In the genomic region with DNA sequence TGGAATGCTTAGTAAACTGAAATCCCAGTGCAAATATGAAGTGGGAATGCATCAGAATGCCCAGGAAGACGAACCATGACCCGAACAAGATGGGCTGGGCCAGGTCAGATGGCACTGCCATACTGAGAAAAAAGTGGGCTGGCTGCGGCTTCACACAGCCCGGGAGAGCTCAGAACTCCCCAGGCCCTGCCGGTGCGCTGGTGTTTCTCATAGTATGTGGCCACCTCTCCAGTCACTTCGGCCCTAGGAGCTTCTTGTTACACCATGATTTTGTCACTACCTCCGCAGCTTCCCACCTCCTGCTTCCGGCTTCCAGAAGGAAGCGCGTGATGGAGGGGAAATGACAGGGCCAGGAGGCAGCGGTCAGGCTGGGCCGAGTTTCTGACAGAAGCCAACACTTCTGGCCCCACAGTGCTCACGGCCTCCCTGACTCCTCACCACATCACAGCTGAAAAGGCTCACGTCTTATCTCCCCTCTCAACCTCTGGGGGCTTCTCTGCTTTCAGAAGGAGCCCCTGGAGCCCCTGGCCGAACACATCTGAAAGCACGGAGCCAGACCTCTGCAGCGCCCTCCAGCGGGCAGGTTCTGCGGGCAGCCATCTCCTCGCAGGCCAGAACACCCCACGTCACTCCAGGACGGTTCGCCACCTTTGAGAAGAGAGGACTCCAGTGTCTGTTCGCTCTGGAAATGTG, we compare ENCODE assay signal across 9 cellular contexts. TPM values are rescaled to one million over a fixed set of nuclear protein-coding genes. Genes with fewer than 3 reads are reported as not detected.
DNase-seq lines count a peak whose midpoint lies in the region; ATAC-seq and TF ChIP-seq lines count a peak whose summit lies in the region.
"Had no signal": no experiment of that assay in that cellular context is flagged by ENCODE, and none has a peak within 500 bp of the region (broad histone marks: within the 10 kb centered on the region; RNA-seq: fewer than 3 reads in every experiment).

No MANE protein-coding gene starts in this region.

- no peak overlapping the region for H3K4me3 ChIP-seq in skin epidermis

- no peak overlapping the region for H3K4me3 Mint-ChIP-seq in endothelial cell (ENCODE audit: unreplicated experiment)

- no peak for ATAC-seq in GM21447 (IDR thresholded peaks at IDR 0.05; ENCODE audit: unreplicated experiment)

- H3K27ac ChIP-seq in skin epidermis, result peak overlapping the region in 19 of 21 experiments; percentile 32 to 98 (median 85)

- H3K27me3 Mint-ChIP-seq in endothelial cell (ENCODE audit: unreplicated experiment), result peaks cover 12% of the 10 kb centered on the region

- peaks cover 4% of the 10 kb centered on the region for H3K36me3 Mint-ChIP-seq in endothelial cell (ENCODE audit: low read depth, unreplicated experiment)

- peak; percentile 80 for DNase-seq in activated CD4-positive, alpha-beta T cell treated with anti-CD3 and anti-CD28 coated beads for 48 hours
- DNase-seq in endothelial cell (ENCODE audit: low spot score), result peak; percentile 30
- no peak for DNase-seq in NCI-H1092 (lab: John Stamatoyannopoulos, UW)
- DNase-seq in NCI-H510A (lab: John Stamatoyannopoulos, UW), result no peak
- no peak for DNase-seq in head of caudate nucleus
- DNase-seq: NCI-H2171 treated with DMSO at 0.1 percent for 48 hours had no signal

- H3K27ac Mint-ChIP-seq in endothelial cell (ENCODE audit: unreplicated experiment), result peak overlapping the region; percentile 90

- TF ChIP-seq CTCF in GM12874 (IDR thresholded peaks at IDR 0.05; ENCODE audit: insufficient read depth, low read depth, low read length), result 0 out of 2 replicates have a peak, but pooled peaks have one; percentile 3
- no peak for TF ChIP-seq CTCF in endothelial cell (IDR thresholded peaks at IDR 0.05; ENCODE audit: unreplicated experiment)

- no peaks in the 10 kb centered on the region for H3K9me3 Mint-ChIP-seq in endothelial cell (ENCODE audit: unreplicated experiment)

- H3K4me1 Mint-ChIP-seq in endothelial cell (ENCODE audit: unreplicated experiment), result peaks cover 54% of the 10 kb centered on the region

- intact Hi-C loops in head of caudate nucleus (cut with DNase I), result no loop called here

RNA-seq across cellular contexts. Expression of a gene that starts 30.7 kb away (rescaled TPM):
- 250 TPM for total RNA-seq in endothelial cell (ENCODE audit: unreplicated experiment)

RNA-seq across cellular contexts. Expression of a gene that starts 39.7 kb away (rescaled TPM):
- 77.7 TPM for total RNA-seq in endothelial cell (ENCODE audit: unreplicated experiment)

Comparison
In these comparisons a context has a peak if more than half of its experiments do, and no peak if none do; other contexts are left out.
1. DNase-seq: peak in activated CD4-positive, alpha-beta T cell treated with anti-CD3 and anti-CD28 coated beads for 48 hours (single experiment) and endothelial cell (single experiment); none in NCI-H1092 (single experiment), NCI-H510A (single experiment) and head of caudate nucleus (0 of 42).